ENCODE assay signal across 17 cellular contexts in the genomic region with DNA sequence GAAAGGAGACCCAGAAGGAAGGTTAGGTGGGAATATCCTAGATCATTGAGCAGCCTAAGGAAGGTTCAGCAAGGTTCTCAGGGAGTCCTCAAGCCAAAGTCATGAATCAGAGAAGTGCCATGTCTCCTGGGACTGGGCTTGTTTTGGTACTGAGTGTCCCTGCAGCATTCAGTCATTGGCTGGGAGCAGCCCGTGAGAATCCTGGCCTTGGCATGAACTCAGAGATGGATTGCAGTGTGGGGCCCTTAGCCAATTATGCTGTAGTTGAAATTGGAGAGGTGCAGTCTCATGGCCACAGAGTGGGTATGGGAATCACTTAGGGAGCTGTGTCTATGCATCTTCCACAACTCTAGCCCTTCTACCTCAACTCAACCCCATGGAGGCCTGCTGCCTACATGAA. TPM values are rescaled to one million over a fixed set of nuclear protein-coding genes. Genes with fewer than 3 reads are reported as not detected.
A peak's percentile ranks its signal among the peaks of the same experiment; 100 is the strongest.
DNase-seq lines count a peak whose midpoint lies in the region; ATAC-seq and TF ChIP-seq lines count a peak whose summit lies in the region.
"Had no signal": no experiment of that assay in that cellular context is flagged by ENCODE, and none has a peak within 500 bp of the region (broad histone marks: within the 10 kb centered on the region; RNA-seq: fewer than 3 reads in every experiment).

No MANE protein-coding gene starts in this region.

- no peak overlapping the region for H3K4me3 ChIP-seq in gastrocnemius medialis
- H3K4me3 ChIP-seq: body of pancreas had no signal

- no peaks in the 10 kb centered on the region for H3K4me1 Mint-ChIP-seq in activated T-helper 17 cell treated with anti-CD3 and anti-CD28 coated beads, Interleukin-2, amount 50 U/mL, for 72 hours

- in situ Hi-C loops in gastrocnemius medialis (cut with MboI; ENCODE audit: low sequenced_read_pairs in 4 of 4): no loop called here

- H3K27ac ChIP-seq in foreskin keratinocyte (no peak overlapping the region), gastrocnemius medialis (peak overlapping the region; percentile 63 to 82 (median 74))
- H3K27ac ChIP-seq: body of pancreas had no signal

- TF ChIP-seq POLR2A in gastrocnemius medialis (IDR thresholded peaks at IDR 0.05): peak in 1 of 2 donors; percentile 19

- no peaks in the 10 kb centered on the region for H3K9me3 Mint-ChIP-seq in activated T-helper 17 cell treated with anti-CD3 and anti-CD28 coated beads, Interleukin-2, amount 50 U/mL, for 72 hours
- H3K9me3 Mint-ChIP-seq: CD14-positive monocyte; effector memory CD8-positive, alpha-beta T cell had no signal

- peaks cover 27% of the 10 kb centered on the region for H3K27me3 Mint-ChIP-seq in activated T-helper 17 cell treated with anti-CD3 and anti-CD28 coated beads, Interleukin-2, amount 50 U/mL, for 72 hours

- H3K27ac Mint-ChIP-seq in activated T-helper 17 cell treated with anti-CD3 and anti-CD28 coated beads, Interleukin-2, amount 50 U/mL, for 72 hours: no peak overlapping the region
- H3K27ac Mint-ChIP-seq: CD14-positive monocyte; effector memory CD8-positive, alpha-beta T cell; progenitor cell of endocrine pancreas had no signal

- intact Hi-C loops in gastrocnemius medialis (cut with DNase I; ENCODE audit: low total_unique reads): loop anchor here (1.0 to 5.0 kb wide), 2 partner anchors 16 to 162 kb away; no protein-coding TSS in a partner anchor

- no peak overlapping the region for H3K4me3 Mint-ChIP-seq in activated T-helper 17 cell treated with anti-CD3 and anti-CD28 coated beads, Interleukin-2, amount 50 U/mL, for 72 hours
- H3K4me3 Mint-ChIP-seq: CD14-positive monocyte; effector memory CD8-positive, alpha-beta T cell had no signal

- H3K4me1 ChIP-seq in foreskin keratinocyte: no peaks in the 10 kb centered on the region
- peaks cover 34 to 42% of the 10 kb centered on the region in 2 donors for H3K4me1 ChIP-seq in gastrocnemius medialis
- H3K4me1 ChIP-seq: body of pancreas had no signal

- DNase-seq in H4 (ENCODE audit: low spot score) (peak; percentile 47), NCI-H82 treated with DMSO at 0.1 percent for 48 hours (lab: John Stamatoyannopoulos, UW; ENCODE audit: unreplicated experiment) (peak; percentile 61), foreskin keratinocyte (no peak), gastrocnemius medialis (peak; percentile 86 to 93), NCI-H2227 (lab: John Stamatoyannopoulos, UW; ENCODE audit: unreplicated experiment) (no peak)
- DNase-seq: activated effector memory CD4-positive, alpha-beta T cell treated with anti-CD3 and anti-CD28 coated beads, Interleukin-2, amount 50 U/mL, for 16 hours; effector memory CD8-positive, alpha-beta T cell; IMR-90; islet precursor cell; NCI-H1105 treated with DMSO at 0.1 percent for 48 hours; NCI-H748 treated with DMSO at 0.1 percent for 48 hours; SHP77 treated with DMSO at 0.1 percent for 48 hours had no signal

- peak; percentile 11 for ATAC-seq in foreskin keratinocyte
- ATAC-seq in gastrocnemius medialis: peak; percentile 98
- ATAC-seq in HG02870 (IDR thresholded peaks at IDR 0.05; ENCODE audit: unreplicated experiment): no peak
- ATAC-seq in activated T-helper 17 cell treated with anti-CD3 and anti-CD28 coated beads, Interleukin-2, amount 50 U/mL, for 72 hours (replicated peaks): no peak
- ATAC-seq: body of pancreas; effector memory CD8-positive, alpha-beta T cell had no signal

- TF ChIP-seq CTCF in foreskin keratinocyte (conservative IDR thresholded peaks at IDR 0.05) (no peak), gastrocnemius medialis (IDR thresholded peaks at IDR 0.05 in 4 of 5, conservative IDR thresholded peaks at IDR 0.05 in 1 of 5) (no peak)

- H3K36me3 ChIP-seq in gastrocnemius medialis: no peaks in the 10 kb centered on the region

- H3K9me3 ChIP-seq in gastrocnemius medialis: no peaks in the 10 kb centered on the region
- H3K9me3 ChIP-seq: body of pancreas had no signal

- H3K27me3 ChIP-seq in foreskin keratinocyte (peaks cover 3% of the 10 kb centered on the region), gastrocnemius medialis (no peaks in the 10 kb centered on the region)
- H3K27me3 ChIP-seq: body of pancreas had no signal

- H3K36me3 Mint-ChIP-seq in activated T-helper 17 cell treated with anti-CD3 and anti-CD28 coated beads, Interleukin-2, amount 50 U/mL, for 72 hours (ENCODE audit: low read depth): no peaks in the 10 kb centered on the region
- H3K36me3 Mint-ChIP-seq: CD14-positive monocyte had no signal

RNA-seq across cellular contexts. Expression of gene PPM1L, which starts 17.0 kb away (rescaled TPM):
- 1.2 and 1.6 TPM in 2 replicates for total RNA-seq in H4 (2014; rRNA removed; shearing (Covaris generic))
- total RNA-seq in foreskin keratinocyte (0.44 and 0.74 TPM in 2 replicates), gastrocnemius medialis (100 to 1,000 TPM in 3 of 4 donors, 10 to 100 TPM in 1; 85.0 to 243 (median 122) TPM)
- 0.08 and 0.11 TPM in 2 replicates for polyA plus RNA-seq in foreskin keratinocyte
- total RNA-seq in activated T-helper 17 cell treated with anti-CD3 and anti-CD28 coated beads, Interleukin-2, amount 50 U/mL, for 72 hours: 1 to 10 TPM; 2.1 to 3.1 TPM

Comparison
In these comparisons a context has a peak if more than half of its experiments do, and no peak if none do; other contexts are left out.
1. DNase-seq: peak in H4 (single experiment), NCI-H82 treated with DMSO at 0.1 percent for 48 hours (single experiment) and gastrocnemius medialis (2 of 2); none in foreskin keratinocyte (0 of 2) and NCI-H2227 (single experiment).
2. ATAC-seq: peak in foreskin keratinocyte (single experiment) and gastrocnemius medialis (2 of 2); none in HG02870 (single experiment) and activated T-helper 17 cell treated with anti-CD3 and anti-CD28 coated beads, Interleukin-2, amount 50 U/mL, for 72 hours (single experiment).
3. RNA of gene PPM1L, which starts 17.0 kb away (total RNA-seq): 85.0 to 243 TPM in gastrocnemius medialis; 2.1 to 3.1 TPM in activated T-helper 17 cell treated with anti-CD3 and anti-CD28 coated beads, Interleukin-2, amount 50 U/mL, for 72 hours, 1.2 to 1.6 TPM in H4 and 0.44 to 0.74 TPM in foreskin keratinocyte; every median in the first group is over 10 times any median in the second.